Comparison of ENCODE assay signal across 2 cellular contexts in the genomic region with DNA sequence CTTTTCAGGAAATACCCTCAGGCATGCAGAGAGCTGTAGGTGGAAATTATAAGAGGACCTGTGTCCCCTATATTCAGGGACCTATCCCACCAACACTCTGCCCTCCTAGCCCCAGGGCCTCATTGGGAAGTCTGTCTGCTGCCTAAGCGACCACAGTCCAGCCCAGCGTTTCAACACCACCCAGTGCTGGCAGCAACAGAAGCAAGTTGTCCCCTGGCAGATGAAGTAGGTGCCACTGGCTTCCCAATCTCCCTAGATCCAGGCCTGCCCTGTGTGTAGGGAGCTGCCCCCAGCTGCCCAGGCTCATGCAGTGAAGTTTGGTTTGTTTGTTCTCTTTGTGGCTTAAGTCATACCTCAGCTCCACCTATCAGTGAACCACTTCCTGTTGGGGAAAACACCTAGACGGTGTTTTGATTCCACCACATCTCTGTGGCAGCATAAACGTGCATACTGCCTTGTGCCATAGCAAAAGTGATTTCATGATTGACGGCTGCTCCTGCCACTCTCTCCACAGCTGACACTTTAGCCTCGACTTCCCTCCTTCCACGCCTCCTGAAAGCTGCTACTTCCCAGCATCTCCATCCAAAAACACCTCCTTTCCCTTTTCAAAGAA.
TF ChIP-seq lines count a peak whose summit lies in the region.

No MANE protein-coding gene starts in this region.

TF ChIP-seq in SK-N-SH treated with all-trans-retinoic acid at 6 μM for 48 hours, 23 proteins besides CTCF, POLR2A, EP300 and RAD21:
- TF ChIP-seq TOX (CRISPR knock-in tag; IDR thresholded peaks at IDR 0.05; ENCODE audit: borderline replicate concordance) (no peak), ZC3H10 (CRISPR knock-in tag; IDR thresholded peaks at IDR 0.05) (no peak), BACH2 (CRISPR knock-in tag; IDR thresholded peaks at IDR 0.05; ENCODE audit: borderline replicate concordance) (no peak), TCF4 (CRISPR knock-in tag; IDR thresholded peaks at IDR 0.05; ENCODE audit: borderline replicate concordance) (no peak), RARB (CRISPR knock-in tag; IDR thresholded peaks at IDR 0.05) (no peak), ZNF70 (CRISPR knock-in tag; IDR thresholded peaks at IDR 0.05) (no peak), ISL1 (CRISPR knock-in tag; IDR thresholded peaks at IDR 0.05) (no peak)
- TF ChIP-seq, protein P1, sequence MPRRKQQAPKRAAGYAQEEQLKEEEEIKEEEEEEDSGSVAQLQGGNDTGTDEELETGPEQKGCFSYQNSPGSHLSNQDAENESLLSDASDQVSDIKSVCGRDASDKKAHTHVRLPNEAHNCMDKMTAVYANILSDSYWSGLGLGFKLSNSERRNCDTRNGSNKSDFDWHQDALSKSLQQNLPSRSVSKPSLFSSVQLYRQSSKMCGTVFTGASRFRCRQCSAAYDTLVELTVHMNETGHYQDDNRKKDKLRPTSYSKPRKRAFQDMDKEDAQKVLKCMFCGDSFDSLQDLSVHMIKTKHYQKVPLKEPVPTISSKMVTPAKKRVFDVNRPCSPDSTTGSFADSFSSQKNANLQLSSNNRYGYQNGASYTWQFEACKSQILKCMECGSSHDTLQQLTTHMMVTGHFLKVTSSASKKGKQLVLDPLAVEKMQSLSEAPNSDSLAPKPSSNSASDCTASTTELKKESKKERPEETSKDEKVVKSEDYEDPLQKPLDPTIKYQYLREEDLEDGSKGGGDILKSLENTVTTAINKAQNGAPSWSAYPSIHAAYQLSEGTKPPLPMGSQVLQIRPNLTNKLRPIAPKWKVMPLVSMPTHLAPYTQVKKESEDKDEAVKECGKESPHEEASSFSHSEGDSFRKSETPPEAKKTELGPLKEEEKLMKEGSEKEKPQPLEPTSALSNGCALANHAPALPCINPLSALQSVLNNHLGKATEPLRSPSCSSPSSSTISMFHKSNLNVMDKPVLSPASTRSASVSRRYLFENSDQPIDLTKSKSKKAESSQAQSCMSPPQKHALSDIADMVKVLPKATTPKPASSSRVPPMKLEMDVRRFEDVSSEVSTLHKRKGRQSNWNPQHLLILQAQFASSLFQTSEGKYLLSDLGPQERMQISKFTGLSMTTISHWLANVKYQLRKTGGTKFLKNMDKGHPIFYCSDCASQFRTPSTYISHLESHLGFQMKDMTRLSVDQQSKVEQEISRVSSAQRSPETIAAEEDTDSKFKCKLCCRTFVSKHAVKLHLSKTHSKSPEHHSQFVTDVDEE (CRISPR knock-in tag; IDR thresholded peaks at IDR 0.05), result no peak
- TF ChIP-seq, protein P2, sequence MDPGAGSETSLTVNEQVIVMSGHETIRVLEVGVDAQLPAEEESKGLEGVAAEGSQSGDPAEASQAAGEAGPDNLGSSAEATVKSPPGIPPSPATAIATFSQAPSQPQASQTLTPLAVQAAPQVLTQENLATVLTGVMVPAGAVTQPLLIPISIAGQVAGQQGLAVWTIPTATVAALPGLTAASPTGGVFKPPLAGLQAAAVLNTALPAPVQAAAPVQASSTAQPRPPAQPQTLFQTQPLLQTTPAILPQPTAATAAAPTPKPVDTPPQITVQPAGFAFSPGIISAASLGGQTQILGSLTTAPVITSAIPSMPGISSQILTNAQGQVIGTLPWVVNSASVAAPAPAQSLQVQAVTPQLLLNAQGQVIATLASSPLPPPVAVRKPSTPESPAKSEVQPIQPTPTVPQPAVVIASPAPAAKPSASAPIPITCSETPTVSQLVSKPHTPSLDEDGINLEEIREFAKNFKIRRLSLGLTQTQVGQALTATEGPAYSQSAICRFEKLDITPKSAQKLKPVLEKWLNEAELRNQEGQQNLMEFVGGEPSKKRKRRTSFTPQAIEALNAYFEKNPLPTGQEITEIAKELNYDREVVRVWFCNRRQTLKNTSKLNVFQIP (CRISPR knock-in tag; IDR thresholded peaks at IDR 0.05; ENCODE audit: borderline replicate concordance, low read depth), result no peak

TF ChIP-seq in SK-N-SH, 30 proteins besides CTCF, POLR2A, EP300 and RAD21:
- TF ChIP-seq, protein P3, sequence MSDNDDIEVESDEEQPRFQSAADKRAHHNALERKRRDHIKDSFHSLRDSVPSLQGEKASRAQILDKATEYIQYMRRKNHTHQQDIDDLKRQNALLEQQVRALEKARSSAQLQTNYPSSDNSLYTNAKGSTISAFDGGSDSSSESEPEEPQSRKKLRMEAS (IDR thresholded peaks at IDR 0.05; ENCODE audit: low read depth), result no peak
- TF ChIP-seq, protein P4, sequence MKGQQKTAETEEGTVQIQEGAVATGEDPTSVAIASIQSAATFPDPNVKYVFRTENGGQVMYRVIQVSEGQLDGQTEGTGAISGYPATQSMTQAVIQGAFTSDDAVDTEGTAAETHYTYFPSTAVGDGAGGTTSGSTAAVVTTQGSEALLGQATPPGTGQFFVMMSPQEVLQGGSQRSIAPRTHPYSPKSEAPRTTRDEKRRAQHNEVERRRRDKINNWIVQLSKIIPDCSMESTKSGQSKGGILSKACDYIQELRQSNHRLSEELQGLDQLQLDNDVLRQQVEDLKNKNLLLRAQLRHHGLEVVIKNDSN (IDR thresholded peaks at IDR 0.05; ENCODE audit: borderline replicate concordance, low read depth), result no peak
- TF ChIP-seq GATA2 (CRISPR knock-in tag; IDR thresholded peaks at IDR 0.05) (no peak), JUND (IDR thresholded peaks at IDR 0.05) (no peak), YY1 (IDR thresholded peaks at IDR 0.05; ENCODE audit: low read depth) (no peak), FOXJ3 (CRISPR knock-in tag; IDR thresholded peaks at IDR 0.05) (no peak), ELF1 (IDR thresholded peaks at IDR 0.05) (no peak), FOSL2 (IDR thresholded peaks at IDR 0.05; ENCODE audit: borderline replicate concordance, low read depth) (no peak), GABPA (IDR thresholded peaks at IDR 0.05; ENCODE audit: low read depth) (no peak)
